1 cellular context compared by ENCODE assay signal in genomic region chr7:92246363-92247101, GRCh38.
TF ChIP-seq lines count a peak whose summit lies in the region.

No MANE protein-coding gene starts in this region.

TF ChIP-seq in IMR-90, 13 proteins besides CTCF, POLR2A, EP300 and RAD21 (continued from another document):
- TF ChIP-seq MAZ (IDR thresholded peaks at IDR 0.05; ENCODE audit: borderline replicate concordance, low read depth, low read length), result no peak; the same call in 1 of the 2 replicates
- TF ChIP-seq NFE2L2 (IDR thresholded peaks at IDR 0.05; ENCODE audit: low read depth, low read length), result no peak
- TF ChIP-seq RFX5 (IDR thresholded peaks at IDR 0.05; ENCODE audit: low read depth, low read length), result no peak
- TF ChIP-seq FOS (IDR thresholded peaks at IDR 0.05; ENCODE audit: low read depth, low read length), result no peak
- no peak for TF ChIP-seq MAFK (IDR thresholded peaks at IDR 0.05; ENCODE audit: low read depth, low read length)
- TF ChIP-seq CHD1 (IDR thresholded peaks at IDR 0.05; ENCODE audit: low read depth, low read length), result no peak
- TF ChIP-seq, protein P1, sequence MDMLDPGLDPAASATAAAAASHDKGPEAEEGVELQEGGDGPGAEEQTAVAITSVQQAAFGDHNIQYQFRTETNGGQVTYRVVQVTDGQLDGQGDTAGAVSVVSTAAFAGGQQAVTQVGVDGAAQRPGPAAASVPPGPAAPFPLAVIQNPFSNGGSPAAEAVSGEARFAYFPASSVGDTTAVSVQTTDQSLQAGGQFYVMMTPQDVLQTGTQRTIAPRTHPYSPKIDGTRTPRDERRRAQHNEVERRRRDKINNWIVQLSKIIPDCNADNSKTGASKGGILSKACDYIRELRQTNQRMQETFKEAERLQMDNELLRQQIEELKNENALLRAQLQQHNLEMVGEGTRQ (IDR thresholded peaks at IDR 0.05; ENCODE audit: low read depth, low read length), result no peak
- no peak for TF ChIP-seq RCOR1 (IDR thresholded peaks at IDR 0.05; ENCODE audit: insufficient replicate concordance, low read length)
- no peak for TF ChIP-seq SMC3 (IDR thresholded peaks at IDR 0.05; ENCODE audit: low read depth, low read length)
